ENCODE assay signal across 20 cellular contexts in the genomic region with DNA sequence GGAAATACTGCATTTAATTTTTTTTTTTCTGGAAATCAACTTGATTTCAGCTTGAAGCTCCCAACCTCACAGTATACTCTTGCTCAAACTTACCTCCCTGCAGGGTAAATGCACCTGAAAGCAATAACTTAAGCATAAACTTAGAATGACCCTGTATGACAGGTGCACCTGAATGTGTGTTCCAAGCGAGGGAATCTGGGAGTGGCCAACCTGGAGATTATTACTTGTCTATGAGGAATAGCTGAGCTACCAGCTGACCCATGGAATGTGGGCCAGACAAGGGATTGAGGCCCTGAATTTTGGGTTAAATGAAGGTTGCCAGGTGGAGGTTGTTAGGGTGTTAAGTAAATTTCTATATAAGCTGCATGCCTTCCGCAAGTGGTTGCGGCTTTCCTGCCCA.
"Had no signal": no experiment of that assay in that cellular context is flagged by ENCODE, and none has a peak within 500 bp of the region (broad histone marks: within the 10 kb centered on the region; RNA-seq: fewer than 3 reads in every experiment).

No MANE protein-coding gene starts in this region.

- H3K4me3 ChIP-seq: left lung, right atrium auricular region, upper lobe of left lung had no signal

- H3K27me3 ChIP-seq: left lung, right atrium auricular region, upper lobe of left lung had no signal

- H3K36me3 ChIP-seq: right atrium auricular region, upper lobe of left lung had no signal

- DNase-seq: activated CD4-positive, alpha-beta memory T cell treated with anti-CD3 and anti-CD28 coated beads, Interleukin-2, amount 10 ng/mL, durations not matched to agents 7 days and 5 days; activated CD4-positive, alpha-beta T cell treated with anti-CD3 and anti-CD28 coated beads for 48 hours; activated CD4-positive, CD25-positive, alpha-beta regulatory T cell; activated naive CD4-positive, alpha-beta T cell treated with anti-CD3 and anti-CD28 coated beads for 36 hours; activated naive CD8-positive, alpha-beta T cell treated with anti-CD3 and anti-CD28 coated beads, Interleukin-2, amount 50 U/mL, for 24 hours; activated T-cell treated with anti-CD3 and anti-CD28 coated beads, Interleukin-2, amount 50 U/mL, for 24 hours; aorta; effector CD4-positive, alpha-beta T cell; foreskin fibroblast; hypothalamus; islet precursor cell; left lung; naive B cell; stimulated activated CD4-positive, alpha-beta T cell treated with anti-CD3 and anti-CD28 coated beads, Interleukin-2, amount 100 ng/mL, for 24 hours; stimulated activated naive CD4-positive, alpha-beta T cell treated with Interleukin-2 at 50 U/mL for 16 hours; substantia nigra; upper lobe of left lung had no signal

- H3K4me3 Mint-ChIP-seq: activated CD4-positive, alpha-beta memory T cell treated with anti-CD3 and anti-CD28 coated beads, Interleukin-2, amount 10 ng/mL, durations not matched to agents 7 days and 5 days; activated naive CD4-positive, alpha-beta T cell treated with anti-CD3 and anti-CD28 coated beads for 36 hours; activated naive CD8-positive, alpha-beta T cell treated with anti-CD3 and anti-CD28 coated beads, Interleukin-2, amount 50 U/mL, for 24 hours; activated T-cell treated with anti-CD3 and anti-CD28 coated beads, Interleukin-2, amount 50 U/mL, for 24 hours; naive B cell; neural crest cell had no signal

- H3K4me1 Mint-ChIP-seq: activated CD4-positive, alpha-beta memory T cell treated with anti-CD3 and anti-CD28 coated beads, Interleukin-2, amount 10 ng/mL, durations not matched to agents 7 days and 5 days; activated naive CD8-positive, alpha-beta T cell treated with anti-CD3 and anti-CD28 coated beads, Interleukin-2, amount 50 U/mL, for 24 hours; naive B cell; neural crest cell had no signal

- H3K4me1 ChIP-seq: left lung, right atrium auricular region, upper lobe of left lung had no signal

- H3K27me3 Mint-ChIP-seq: activated CD4-positive, alpha-beta memory T cell treated with anti-CD3 and anti-CD28 coated beads, Interleukin-2, amount 10 ng/mL, durations not matched to agents 7 days and 5 days; activated naive CD8-positive, alpha-beta T cell treated with anti-CD3 and anti-CD28 coated beads, Interleukin-2, amount 50 U/mL, for 24 hours; activated T-cell treated with anti-CD3 and anti-CD28 coated beads, Interleukin-2, amount 50 U/mL, for 24 hours had no signal

- H3K27ac ChIP-seq: left lung, right atrium auricular region, upper lobe of left lung had no signal

- H3K27ac Mint-ChIP-seq: activated CD4-positive, alpha-beta memory T cell treated with anti-CD3 and anti-CD28 coated beads, Interleukin-2, amount 10 ng/mL, durations not matched to agents 7 days and 5 days; activated naive CD4-positive, alpha-beta T cell treated with anti-CD3 and anti-CD28 coated beads for 36 hours; activated naive CD8-positive, alpha-beta T cell treated with anti-CD3 and anti-CD28 coated beads, Interleukin-2, amount 50 U/mL, for 24 hours; activated T-cell treated with anti-CD3 and anti-CD28 coated beads, Interleukin-2, amount 50 U/mL, for 24 hours; activated T-helper 2 cell treated with anti-CD3 and anti-CD28 coated beads, Interferon-gamma antibody, Interleukin-2, Interleukin-4, amounts not matched to agents 10 μg/mL and 5 μg/mL and 100 μg/mL, durations not matched to agents 14 hours and 24 hours and 36 hours; naive B cell had no signal

- ATAC-seq: activated naive CD8-positive, alpha-beta T cell treated with anti-CD3 and anti-CD28 coated beads, Interleukin-2, amount 50 U/mL, for 24 hours had no signal
